Comparison of ENCODE assay signal across 23 cellular contexts in the genomic region with DNA sequence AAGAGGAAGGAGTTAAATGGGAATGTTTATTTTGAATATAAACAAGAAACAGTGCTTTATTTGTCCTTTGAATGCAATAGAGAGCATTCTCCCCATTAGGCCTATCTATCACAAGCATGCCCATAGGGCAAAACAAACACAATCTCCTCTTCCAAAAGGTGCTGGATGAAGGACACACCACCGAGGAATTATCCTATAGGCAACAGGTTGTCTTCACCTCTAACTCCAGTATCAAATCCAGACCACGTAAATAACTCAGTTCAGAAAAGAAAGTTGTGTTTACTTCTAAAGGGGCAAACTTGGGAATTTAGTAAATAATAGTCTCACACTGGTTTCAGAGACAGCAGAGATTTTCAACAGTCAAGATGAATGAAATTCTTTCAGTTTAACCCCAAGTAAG.
A peak's percentile ranks its signal among the peaks of the same experiment; 100 is the strongest.
DNase-seq lines count a peak whose midpoint lies in the region; ATAC-seq, FAIRE-seq and TF ChIP-seq lines count a peak whose summit lies in the region.
"Had no signal": no experiment of that assay in that cellular context is flagged by ENCODE, and none has a peak within 500 bp of the region (broad histone marks: within the 10 kb centered on the region; RNA-seq: fewer than 3 reads in every experiment).

No MANE protein-coding gene starts in this region.

- H3K9me3 ChIP-seq in HepG2 (ENCODE audit: low read length): no peaks in the 10 kb centered on the region
- H3K9me3 ChIP-seq: MG63, SJSA1 had no signal

- no peaks in the 10 kb centered on the region for H3K27me3 Mint-ChIP-seq in activated naive CD8-positive, alpha-beta T cell treated with anti-CD3 and anti-CD28 coated beads, Interleukin-2, amount 50 U/mL, for 24 hours
- H3K27me3 Mint-ChIP-seq in activated naive CD8-positive, alpha-beta T cell treated with anti-CD3 and anti-CD28 coated beads for 36 hours: no peaks in the 10 kb centered on the region
- H3K27me3 Mint-ChIP-seq in immature natural killer cell (ENCODE audit: low read depth in 3 of 3): no peaks in the 10 kb centered on the region

- no peaks in the 10 kb centered on the region for H3K27me3 ChIP-seq in HepG2 (ENCODE audit: control insufficient read depth in 1 of 2, insufficient read depth in 2 of 2, low read length in 2 of 2)
- H3K27me3 ChIP-seq: MG63, SJSA1 had no signal

- H3K4me3 ChIP-seq in HepG2 (replicated peaks in 1 of 3; ENCODE audit: insufficient read depth in 1 of 3, low read depth in 2 of 3, low read length in 3 of 3): no peak overlapping the region
- H3K4me3 ChIP-seq: GM12878, MG63, SJSA1 had no signal

- CTCF ChIA-PET in HepG2 (lab: Yijun Ruan, JAX; ENCODE audit: low intra/inter-chr PET ratio, low total read pairs): no interaction called here

- no peak for DNase-seq in activated naive CD8-positive, alpha-beta T cell treated with anti-CD3 and anti-CD28 coated beads, Interleukin-2, amount 50 U/mL, for 24 hours
- DNase-seq in activated naive CD8-positive, alpha-beta T cell treated with anti-CD3 and anti-CD28 coated beads for 36 hours: no peak
- DNase-seq in immature natural killer cell (no peak), HepG2 (ENCODE audit: low spot score) (no peak)
- DNase-seq: 8988T, COR-L47, DMS53, IMR-90, KG1, MG63, NCI-H1105 treated with DMSO at 0.1 percent for 48 hours, NCI-H2029 treated with DMSO at 0.1 percent for 48 hours, NCI-H2227 treated with DMSO at 0.1 percent for 48 hours, NCI-H526 treated with DMSO at 0.1 percent for 48 hours, Right ventricle myocardium superior, RPMI8226 had no signal

- H2AFZ ChIP-seq in HepG2 (ENCODE audit: low read length): no peak overlapping the region

- POLR2A ChIA-PET in HepG2 (lab: Yijun Ruan, JAX): no interaction called here

- H3K9ac ChIP-seq in HepG2 (ENCODE audit: insufficient read depth, low read depth, low read length): no peak overlapping the region

- ATAC-seq in activated naive CD8-positive, alpha-beta T cell treated with anti-CD3 and anti-CD28 coated beads, Interleukin-2, amount 50 U/mL, for 24 hours: no peak
- no peak for ATAC-seq in HepG2
- no peak for ATAC-seq in GM21529 (IDR thresholded peaks at IDR 0.05; ENCODE audit: unreplicated experiment)
- no peak for ATAC-seq in HG03460 (IDR thresholded peaks at IDR 0.05; ENCODE audit: unreplicated experiment)
- ATAC-seq: GM12878 had no signal

- FAIRE-seq in HepG2 (lab: Jason Lieb, UNC): no peak
- FAIRE-seq: G401.6, GM12878 had no signal

- intact Hi-C loops in HepG2 (cut with micrococcal nuclease; ENCODE audit: unreplicated experiment): loop anchor here (10.0 kb wide), 1 partner anchor 100 kb away; a partner anchor contains a TSS

- H4K20me1 ChIP-seq in HepG2 (ENCODE audit: insufficient read depth, low read length): no peaks in the 10 kb centered on the region

- H3K4me1 ChIP-seq in HepG2 (ENCODE audit: insufficient read depth, low read length): no peaks in the 10 kb centered on the region

- WGBS in HepG2 (ENCODE audit: low lambda C conversion rate): 95% methylated on average over 2 of the region's 2 CpGs

- peaks cover 24% of the 10 kb centered on the region for H3K36me3 Mint-ChIP-seq in activated naive CD8-positive, alpha-beta T cell treated with anti-CD3 and anti-CD28 coated beads, Interleukin-2, amount 50 U/mL, for 24 hours (ENCODE audit: low read depth)
- H3K36me3 Mint-ChIP-seq in activated naive CD8-positive, alpha-beta T cell treated with anti-CD3 and anti-CD28 coated beads for 36 hours: peaks cover 12% of the 10 kb centered on the region
- peaks cover 4 to 18% (median 18%) of the 10 kb centered on the region in 3 donors for H3K36me3 Mint-ChIP-seq in immature natural killer cell

- H3K4me3 Mint-ChIP-seq in activated naive CD8-positive, alpha-beta T cell treated with anti-CD3 and anti-CD28 coated beads, Interleukin-2, amount 50 U/mL, for 24 hours: no peak overlapping the region
- H3K4me3 Mint-ChIP-seq in activated naive CD8-positive, alpha-beta T cell treated with anti-CD3 and anti-CD28 coated beads for 36 hours: no peak overlapping the region
- H3K4me3 Mint-ChIP-seq in immature natural killer cell: no peak overlapping the region

- no peak for TF ChIP-seq CTCF in HepG2 (CRISPR knock-in tag; IDR thresholded peaks at IDR 0.05)

- H3K36me3 ChIP-seq in HepG2 (replicated peaks in 1 of 2; ENCODE audit: control insufficient read depth in 1 of 2, insufficient read depth in 2 of 2, low read length in 2 of 2): peaks cover 17 to 50% of the 10 kb centered on the region in 2 experiments

- BruUV-seq in HepG2 (replicated peaks; lab: Mats Ljungman, UMichigan): no TSS peak

- H3K27ac Mint-ChIP-seq in activated naive CD8-positive, alpha-beta T cell treated with anti-CD3 and anti-CD28 coated beads, Interleukin-2, amount 50 U/mL, for 24 hours: peak overlapping the region; percentile 16
- no peak overlapping the region for H3K27ac Mint-ChIP-seq in activated naive CD8-positive, alpha-beta T cell treated with anti-CD3 and anti-CD28 coated beads for 36 hours
- peak overlapping the region in 4 of 6 donors; percentile 40 to 59 (median 50) for H3K27ac Mint-ChIP-seq in immature natural killer cell

- no peak for TF ChIP-seq POLR2A in HepG2 (IDR thresholded peaks at IDR 0.05; ENCODE audit: insufficient read depth in 1 of 2, low read depth in 2 of 2, low read length in 2 of 2)

- TF ChIP-seq EP300 in HepG2 (IDR thresholded peaks at IDR 0.05; ENCODE audit: low read depth in 2 of 2, low read length in 2 of 2): no peak
- TF ChIP-seq EP300 in HepG2 (CRISPR knock-in tag; IDR thresholded peaks at IDR 0.05; ENCODE audit: borderline replicate concordance): no peak

- H3K4me1 Mint-ChIP-seq in activated naive CD8-positive, alpha-beta T cell treated with anti-CD3 and anti-CD28 coated beads, Interleukin-2, amount 50 U/mL, for 24 hours: peaks cover 12% of the 10 kb centered on the region
- peaks cover 24% of the 10 kb centered on the region for H3K4me1 Mint-ChIP-seq in activated naive CD8-positive, alpha-beta T cell treated with anti-CD3 and anti-CD28 coated beads for 36 hours
- H3K4me1 Mint-ChIP-seq in immature natural killer cell: peaks cover 14 to 49% of the 10 kb centered on the region in 2 donors

- in situ Hi-C loops in HepG2 (cut with HindIII; ENCODE audit: extremely low pct_ligation_motif_present, low pct_unique_long_range_greater_than_20kb): no loop called here

- TF ChIP-seq RAD21 in HepG2 (CRISPR knock-in tag; IDR thresholded peaks at IDR 0.05): no peak

- H3K79me2 ChIP-seq in HepG2 (ENCODE audit: insufficient read depth, low read length): no peaks in the 10 kb centered on the region

- H3K4me2 ChIP-seq in HepG2 (ENCODE audit: low read depth, low read length): no peak overlapping the region

- H3K27ac ChIP-seq in angular gyrus (ENCODE audit: low read depth, low read length): peak overlapping the region; percentile 48
- peak overlapping the region; percentile 17 for H3K27ac ChIP-seq in temporal lobe (ENCODE audit: low read depth, low read length)
- no peak overlapping the region for H3K27ac ChIP-seq in HepG2 (ENCODE audit: extremely low read length, insufficient read depth, low read length)
- H3K27ac ChIP-seq: SJSA1 had no signal

- no peaks in the 10 kb centered on the region for H3K9me3 Mint-ChIP-seq in activated naive CD8-positive, alpha-beta T cell treated with anti-CD3 and anti-CD28 coated beads, Interleukin-2, amount 50 U/mL, for 24 hours
- no peaks in the 10 kb centered on the region for H3K9me3 Mint-ChIP-seq in activated naive CD8-positive, alpha-beta T cell treated with anti-CD3 and anti-CD28 coated beads for 36 hours
- no peaks in the 10 kb centered on the region for H3K9me3 Mint-ChIP-seq in immature natural killer cell

TF ChIP-seq in HepG2, 621 proteins besides CTCF, POLR2A, EP300 and RAD21 (continues in another document):
- TF ChIP-seq SMC3 (IDR thresholded peaks at IDR 0.05; ENCODE audit: low read length) (no peak), KLF6 (CRISPR knock-in tag; IDR thresholded peaks at IDR 0.05) (no peak), ZIK1 (CRISPR knock-in tag; IDR thresholded peaks at IDR 0.05; ENCODE audit: borderline replicate concordance, low read depth) (no peak), ZNF430 (CRISPR knock-in tag; IDR thresholded peaks at IDR 0.05) (no peak), TBL1XR1 (IDR thresholded peaks at IDR 0.05; ENCODE audit: borderline replicate concordance, low read length, partially characterized antibody) (no peak), JARID2 (CRISPR knock-in tag; IDR thresholded peaks at IDR 0.05; ENCODE audit: insufficient replicate concordance) (no peak), IKZF4 (CRISPR knock-in tag; IDR thresholded peaks at IDR 0.05; ENCODE audit: borderline replicate concordance, low read depth, not compliant biosample characterization) (no peak), MAFF (IDR thresholded peaks at IDR 0.05; ENCODE audit: low read depth, low read length) (no peak), ZNF550 (CRISPR knock-in tag; IDR thresholded peaks at IDR 0.05; ENCODE audit: borderline replicate concordance) (no peak), ZKSCAN8 (CRISPR knock-in tag; IDR thresholded peaks at IDR 0.05; ENCODE audit: borderline replicate concordance) (no peak)
- TF ChIP-seq, protein P1, sequence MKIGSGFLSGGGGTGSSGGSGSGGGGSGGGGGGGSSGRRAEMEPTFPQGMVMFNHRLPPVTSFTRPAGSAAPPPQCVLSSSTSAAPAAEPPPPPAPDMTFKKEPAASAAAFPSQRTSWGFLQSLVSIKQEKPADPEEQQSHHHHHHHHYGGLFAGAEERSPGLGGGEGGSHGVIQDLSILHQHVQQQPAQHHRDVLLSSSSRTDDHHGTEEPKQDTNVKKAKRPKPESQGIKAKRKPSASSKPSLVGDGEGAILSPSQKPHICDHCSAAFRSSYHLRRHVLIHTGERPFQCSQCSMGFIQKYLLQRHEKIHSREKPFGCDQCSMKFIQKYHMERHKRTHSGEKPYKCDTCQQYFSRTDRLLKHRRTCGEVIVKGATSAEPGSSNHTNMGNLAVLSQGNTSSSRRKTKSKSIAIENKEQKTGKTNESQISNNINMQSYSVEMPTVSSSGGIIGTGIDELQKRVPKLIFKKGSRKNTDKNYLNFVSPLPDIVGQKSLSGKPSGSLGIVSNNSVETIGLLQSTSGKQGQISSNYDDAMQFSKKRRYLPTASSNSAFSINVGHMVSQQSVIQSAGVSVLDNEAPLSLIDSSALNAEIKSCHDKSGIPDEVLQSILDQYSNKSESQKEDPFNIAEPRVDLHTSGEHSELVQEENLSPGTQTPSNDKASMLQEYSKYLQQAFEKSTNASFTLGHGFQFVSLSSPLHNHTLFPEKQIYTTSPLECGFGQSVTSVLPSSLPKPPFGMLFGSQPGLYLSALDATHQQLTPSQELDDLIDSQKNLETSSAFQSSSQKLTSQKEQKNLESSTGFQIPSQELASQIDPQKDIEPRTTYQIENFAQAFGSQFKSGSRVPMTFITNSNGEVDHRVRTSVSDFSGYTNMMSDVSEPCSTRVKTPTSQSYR (CRISPR knock-in tag; IDR thresholded peaks at IDR 0.05; ENCODE audit: borderline replicate concordance): no peak
